Comparison of ENCODE assay signal across 8 cellular contexts in the genomic region with DNA sequence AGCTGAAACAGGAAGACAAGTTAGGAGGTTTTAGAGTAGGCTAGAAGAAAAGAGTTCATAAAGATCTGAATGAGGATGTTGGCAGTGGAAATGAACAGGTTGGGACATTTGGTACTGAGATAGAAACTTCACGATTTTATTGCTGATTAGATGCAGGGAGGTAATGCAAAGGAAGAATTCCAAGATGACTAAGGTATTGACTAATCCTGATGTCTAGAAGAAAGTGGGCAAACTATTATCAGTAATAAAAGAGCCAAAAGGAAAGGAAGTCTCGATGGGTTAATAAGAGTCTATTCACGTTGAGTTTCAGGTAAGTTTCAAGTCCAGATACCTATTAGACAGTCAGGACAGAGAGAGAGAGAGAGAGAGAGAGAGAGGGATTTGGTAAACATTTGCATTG.
"Had no signal": no experiment of that assay in that cellular context is flagged by ENCODE, and none has a peak within 500 bp of the region (broad histone marks: within the 10 kb centered on the region; RNA-seq: fewer than 3 reads in every experiment).

No MANE protein-coding gene starts in this region.

- H3K4me2 ChIP-seq: GM23338 had no signal

- FAIRE-seq: H1, H54, HTR-8/SVneo, K562 had no signal

- H3K4me3 ChIP-seq: GM23338, K562 had no signal

- ATAC-seq: GM23338, K562 had no signal

- H2AFZ ChIP-seq: GM23338 had no signal

- DNase-seq: H9, HCEC 1CT, IMR-90 had no signal
